Comparison of ENCODE assay signal across 15 cellular contexts in genomic region chr19:8256276-8257051, GRCh38. TPM values are rescaled to one million over a fixed set of nuclear protein-coding genes. Genes with fewer than 3 reads are reported as not detected.
DNase-seq lines count a peak whose midpoint lies in the region; ATAC-seq, FAIRE-seq and TF ChIP-seq lines count a peak whose summit lies in the region.
"Had no signal": no experiment of that assay in that cellular context is flagged by ENCODE, and none has a peak within 500 bp of the region (broad histone marks: within the 10 kb centered on the region; RNA-seq: fewer than 3 reads in every experiment).

No MANE protein-coding gene starts in this region.

- H3K4me1 Mint-ChIP-seq in CD14-positive monocyte = peaks cover 2% of the 10 kb centered on the region

- 66% methylated on average over 15 of the region's 15 CpGs for whole genome bisulfite sequencing in K562 (ENCODE audit: insufficient coverage, low coverage, missing lambda C conversion rate)
- 92 to 97% (median 94%) methylated on average over 12 to 15 of the region's 15 CpGs for WGBS in stomach, 5 donors
- WGBS in ovary, 3 donors = 90 to 93% (median 92%) methylated on average over 13 to 15 of the region's 15 CpGs

- TF ChIP-seq RAD21 in K562 (CRISPR knock-in tag; conservative IDR thresholded peaks at IDR 0.05 in 1 of 2, IDR thresholded peaks at IDR 0.05 in 1 of 2) = no peak

- CTCF ChIA-PET in HEK293 (lab: Yijun Ruan, JAX) = interaction anchor here (0.5 to 3.7 kb wide), 6 partner anchors 12 to 323 kb away, joined by 3 to 26 read pairs (median 3); partner anchors contain the start of gene TIMM44
- CTCF ChIA-PET in K562 (lab: Yijun Ruan, JAX; ENCODE audit: low intra/inter-chr PET ratio) = no interaction called here

- H3K36me3 ChIP-seq in HEK293 (ENCODE audit: control insufficient read depth in 2 of 2, insufficient read depth in 1 of 2, low read length in 2 of 2) (peaks cover 0 to 30% of the 10 kb centered on the region in 2 experiments; a peak in 2 of 3 replicates), K562 (ENCODE audit: control insufficient read depth, insufficient read depth, low read length) (no peaks in the 10 kb centered on the region), stomach (peaks cover 23 to 65% (median 46%) of the 10 kb centered on the region in 4 donors), ovary (no peaks in the 10 kb centered on the region)
- H3K36me3 ChIP-seq: BE2C had no signal

- H3K4me3 Mint-ChIP-seq in CD14-positive monocyte = no peak overlapping the region
- H3K4me3 Mint-ChIP-seq: CD8-positive, alpha-beta memory T cell; H9 had no signal

- H3K36me3 Mint-ChIP-seq in CD14-positive monocyte = no peaks in the 10 kb centered on the region

- no peak for ATAC-seq in K562
- no peak for ATAC-seq in GM21529 (IDR thresholded peaks at IDR 0.05; ENCODE audit: unreplicated experiment)

- in situ Hi-C loops in K562 (cut with MboI) = no loop called here

- TF ChIP-seq EP300 in K562 (IDR thresholded peaks at IDR 0.05; ENCODE audit: low read length) (no peak), stomach (IDR thresholded peaks at IDR 0.05) (no peak), ovary (IDR thresholded peaks at IDR 0.05) (no peak)

- H3K9me3 ChIP-seq in HEK293 (ENCODE audit: control insufficient read depth, insufficient read depth, low read depth, low read length) (no peaks in the 10 kb centered on the region), K562 (replicated peaks; ENCODE audit: control insufficient read depth, insufficient read depth, low read depth, low read length) (no peaks in the 10 kb centered on the region), stomach (no peaks in the 10 kb centered on the region), ovary (no peaks in the 10 kb centered on the region)
- H3K9me3 ChIP-seq: BE2C, Caco-2 had no signal

- H3K4me3 ChIP-seq in HEK293 (ENCODE audit: low read depth, low read length) (no peak overlapping the region), K562 (no peak overlapping the region), retinal pigment epithelial cell (ENCODE audit: low read length) (no peak overlapping the region), stomach (no peak overlapping the region), ovary (no peak overlapping the region)
- H3K4me3 ChIP-seq: GM23248 had no signal

- H3K27ac Mint-ChIP-seq in CD14-positive monocyte = no peak overlapping the region
- H3K27ac Mint-ChIP-seq: H9 had no signal

- H3K4me1 ChIP-seq in HEK293 (ENCODE audit: control insufficient read depth, insufficient read depth, low read length) (no peaks in the 10 kb centered on the region), K562 (replicated peaks in 1 of 2; ENCODE audit: control insufficient read depth in 2 of 2, insufficient read depth in 2 of 2, low read length in 2 of 2) (peaks cover 15 to 53% of the 10 kb centered on the region in 2 experiments; a peak in 4 of 5 replicates), stomach (peaks cover 0 to 14% (median 12%) of the 10 kb centered on the region in 4 donors), ovary (ENCODE audit: insufficient read depth) (no peaks in the 10 kb centered on the region)
- H3K4me1 ChIP-seq: BE2C, Caco-2 had no signal

- H3K27ac ChIP-seq in HEK293 (ENCODE audit: extremely low read depth, low read depth, low read length) (no peak overlapping the region), K562 (ENCODE audit: extremely low read depth, low read depth, low read length) (no peak overlapping the region), stomach (no peak overlapping the region), ovary (no peak overlapping the region)
- H3K27ac ChIP-seq: C4-2B, GM23248 had no signal

- TF ChIP-seq CTCF in CD14-positive monocyte (IDR thresholded peaks at IDR 0.05) (no peak), HEK293 (tag by site-specific recombination; IDR thresholded peaks at IDR 0.05) (no peak), K562 (IDR thresholded peaks at IDR 0.05 in 2 of 3, conservative IDR thresholded peaks at IDR 0.05 in 1 of 3; ENCODE audit: insufficient read depth in 2 of 3, low read depth in 1 of 3, low read length in 3 of 3) (0 out of 6 replicates have a peak, but pooled peaks of 1 of the 3 experiments have one; percentile 33), retinal pigment epithelial cell (conservative IDR thresholded peaks at IDR 0.05; ENCODE audit: low read depth, low read length) (peak; percentile 3), stomach (IDR thresholded peaks at IDR 0.05) (no peak), ovary (IDR thresholded peaks at IDR 0.05) (no peak)

- H3K27me3 ChIP-seq in K562 (ENCODE audit: control insufficient read depth in 2 of 2, insufficient read depth in 2 of 2, low read length in 2 of 2) (no peaks in the 10 kb centered on the region), stomach (no peaks in the 10 kb centered on the region), ovary (no peaks in the 10 kb centered on the region)
- H3K27me3 ChIP-seq: BE2C had no signal

- BruUV-seq in K562 (replicated peaks; lab: Mats Ljungman, UMichigan) = no TSS peak

- intact Hi-C loops in CD14-positive monocyte (cut with micrococcal nuclease) = loop anchor here (10.0 kb wide), 2 partner anchors 242 to 312 kb away; partner anchors contain the start of gene TIMM44 (in 2 of the 2)
- intact Hi-C loops in K562 (cut with micrococcal nuclease) = loop anchor here (10.0 kb wide), 1 partner anchor 242 kb away; no protein-coding TSS in a partner anchor
- intact Hi-C loops in stomach (cut with DNase I; ENCODE audit: low total_unique reads) = loop anchor here (10.0 kb wide), 1 partner anchor 292 kb away; no protein-coding TSS in a partner anchor
- intact Hi-C loops in ovary (cut with DNase I) = loop anchor here in 3 of 4 donors (10.0 kb wide), 4 partner anchors 92 to 312 kb away; partner anchors contain the start of gene TIMM44 (in 1 of the 3)

- POLR2A ChIA-PET in HEK293 (lab: Yijun Ruan, JAX) (no interaction called here), K562 (lab: Yijun Ruan, JAX) (no interaction called here)

- H3K79me2 ChIP-seq in K562 (ENCODE audit: control insufficient read depth, insufficient read depth, low read length) = no peaks in the 10 kb centered on the region

- H3K9me1 ChIP-seq in K562 (ENCODE audit: control insufficient read depth, insufficient read depth, low read length) = peaks cover 3% of the 10 kb centered on the region

- H4K20me1 ChIP-seq in K562 (replicated peaks; ENCODE audit: control insufficient read depth, insufficient read depth, low read length) = no peaks in the 10 kb centered on the region

- no peak for FAIRE-seq in K562 (lab: Jason Lieb, UNC)
- FAIRE-seq: A204.1 had no signal

- H2AFZ ChIP-seq in K562 (ENCODE audit: low read depth, low read length) = no peak overlapping the region
- H2AFZ ChIP-seq: GM23248 had no signal

- H3K9ac ChIP-seq in K562 (ENCODE audit: insufficient read depth in 1 of 2, low read depth in 2 of 2, low read length in 2 of 2) = no peak overlapping the region
- H3K9ac ChIP-seq: GM23248 had no signal

- DNase-seq in CD14-positive monocyte (ENCODE audit: low spot score) = peak; percentile 20
- no peak for DNase-seq in K562 (ENCODE audit: extremely low read depth in 1 of 4, low spot score in 3 of 4)
- no peak for DNase-seq in retinal pigment epithelial cell (ENCODE audit: low read depth)
- no peak for DNase-seq in stomach
- no peak for DNase-seq in ovary
- no peak for DNase-seq in CD1c-positive myeloid dendritic cell (ENCODE audit: extremely low spot score)
- DNase-seq: BE2C; CD8-positive, alpha-beta memory T cell; GM23248 had no signal

- peaks cover 13 to 29% (median 14%) of the 10 kb centered on the region in 3 donors for H3K27me3 Mint-ChIP-seq in CD14-positive monocyte (ENCODE audit: low read depth in 3 of 3)
- H3K27me3 Mint-ChIP-seq: CD8-positive, alpha-beta memory T cell had no signal

- no peak overlapping the region for H3K4me2 ChIP-seq in K562 (ENCODE audit: insufficient read depth, low read length)

- peaks cover 0 to 2% (median 0%) of the 10 kb centered on the region in 7 donors for H3K9me3 Mint-ChIP-seq in CD14-positive monocyte
- H3K9me3 Mint-ChIP-seq: CD8-positive, alpha-beta memory T cell; H9 had no signal

- no peak for TF ChIP-seq POLR2A in K562 (conservative IDR thresholded peaks at IDR 0.05)
- no peak for TF ChIP-seq POLR2A in stomach (IDR thresholded peaks at IDR 0.05)
- no peak for TF ChIP-seq POLR2A in ovary (IDR thresholded peaks at IDR 0.05)

RNA-seq across cellular contexts. Expression of gene CERS4, which starts 47.3 kb away (rescaled TPM):
- polyA plus RNA-seq in CD14-positive monocyte = 10 to 100 TPM; 12.0 to 12.1 TPM
- total RNA-seq in K562 (2011; cell fraction: chromatin; rRNA removed; ENCODE audit: low replicate concordance) = 5.9 and 13.8 TPM in 2 replicates
- total RNA-seq in K562 (2011; cell fraction: nucleolus; rRNA removed) = 7.5 and 9.3 TPM in 2 replicates
- 6.3 and 10.6 TPM in 2 replicates for total RNA-seq in K562 (2011; cell fraction: nucleoplasm; rRNA removed)
- 3.8 and 5.2 TPM in 2 replicates for total RNA-seq in K562 (2014; rRNA removed)
- total RNA-seq in K562 (2014; rRNA removed; fragmentation: Illumina TruSeq; extraction: Trizol) = 1.1 and 1.4 TPM in 2 replicates
- total RNA-seq in K562 (2015; rRNA removed; fragmentation: Illumina TruSeq; extraction: Trizol) = 2.0 and 2.8 TPM in 2 replicates
- 3.7 and 3.8 TPM in 2 replicates for total RNA-seq in K562 (2021)
- 4.4 and 7.4 TPM in 2 replicates for polyA plus RNA-seq in K562 (2011; rRNA removed)
- 9.3 and 12.9 TPM in 2 replicates for polyA plus RNA-seq in K562 (2011; cell fraction: cytosol; rRNA removed)
- polyA plus RNA-seq in K562 (2011; cell fraction: nucleus; rRNA removed) = 9.5 and 10.7 TPM in 2 replicates
- 1.4 and 6.1 TPM in 2 replicates for polyA plus RNA-seq in K562 (2012)
- 1.3 and 3.1 TPM in 2 replicates for polyA plus RNA-seq in K562 (2014; fragmentation: Illumina TruSeq; extraction: Trizol)
- polyA plus RNA-seq in K562 (2014; fragmentation: Nextera tagmentation; extraction: Ambion mirVana) = under 1 TPM in 1 of 2 experiments, not detected in 1; 0.14 TPM
- 4.3 and 5.6 TPM in 2 replicates for polyA plus RNA-seq in K562 (2014; rRNA removed)
- polyA minus RNA-seq in K562 (2011; rRNA and poly(A)+ RNA removed) = 3.0 and 5.3 TPM in 2 replicates
- 3.1 and 5.9 TPM in 2 replicates for polyA minus RNA-seq in K562 (2011; cell fraction: cytosol; rRNA and poly(A)+ RNA removed)
- 2.7 and 4.4 TPM in 2 replicates for polyA minus RNA-seq in K562 (2011; cell fraction: nucleus; rRNA and poly(A)+ RNA removed)
- 100 to 1,000 TPM in 1 of 5 donors, 10 to 100 TPM in 3, 1 to 10 TPM in 1; 1.7 to 124 (median 39.0) TPM for total RNA-seq in stomach
- 10 to 100 TPM; 23.1 to 44.9 (median 30.4) TPM for polyA plus RNA-seq in stomach
- total RNA-seq in ovary = 10 to 100 TPM; 28.7 to 61.6 (median 45.5) TPM
- polyA plus RNA-seq in ovary = 10 to 100 TPM; 20.1 to 37.4 TPM
- total RNA-seq: GM23248 had no signal
- polyA plus RNA-seq: GM23248 had no signal

RNA-seq across cellular contexts. Expression of gene CD320, which starts 51.7 kb away (rescaled TPM):
- polyA plus RNA-seq in CD14-positive monocyte (1 to 10 TPM in 1 of 2 donors, under 1 TPM in 1; 0.72 to 1.0 TPM), K562 (2011; rRNA removed) (34.4 and 42.4 TPM in 2 replicates), K562 (2014; fragmentation: Illumina TruSeq; extraction: Trizol) (29.4 and 47.0 TPM in 2 replicates), K562 (2014; fragmentation: Nextera tagmentation; extraction: Ambion mirVana) (1 to 10 TPM in 1 of 2 experiments, under 1 TPM in 1; 0.45 to 2.5 TPM), K562 (2014; rRNA removed) (75.0 and 81.0 TPM in 2 replicates), stomach (10 to 100 TPM; 24.7 to 32.1 (median 27.0) TPM), ovary (10 to 100 TPM in 1 of 2 donors, 1 to 10 TPM in 1; 1.9 to 34.3 TPM)
- total RNA-seq in K562 (2011; cell fraction: chromatin; rRNA removed; ENCODE audit: low replicate concordance) = 13.8 and 50.6 TPM in 2 replicates
- 113 and 115 TPM in 2 replicates for total RNA-seq in K562 (2011; cell fraction: nucleolus; rRNA removed)
- 51.0 and 58.3 TPM in 2 replicates for total RNA-seq in K562 (2011; cell fraction: nucleoplasm; rRNA removed)
- total RNA-seq in K562 (2014; rRNA removed) (71.4 and 100 TPM in 2 replicates), K562 (2014; rRNA removed; fragmentation: Illumina TruSeq; extraction: Trizol) (7.9 and 13.3 TPM in 2 replicates), K562 (2015; rRNA removed; fragmentation: Illumina TruSeq; extraction: Trizol) (42.3 and 45.6 TPM in 2 replicates), K562 (2021) (94.5 and 97.0 TPM in 2 replicates), stomach (100 to 1,000 TPM in 1 of 5 donors, 10 to 100 TPM in 4; 13.0 to 108 (median 19.1) TPM), ovary (10 to 100 TPM; 16.0 to 57.0 (median 34.2) TPM)
- 79.7 and 224 TPM in 2 replicates for polyA plus RNA-seq in K562 (2011; cell fraction: cytosol; rRNA removed)
- 32.2 and 55.2 TPM in 2 replicates for polyA plus RNA-seq in K562 (2011; cell fraction: nucleus; rRNA removed)
- polyA plus RNA-seq in K562 (2012) = 63.8 and 67.0 TPM in 2 replicates
- 4.9 and 8.8 TPM in 2 replicates for polyA minus RNA-seq in K562 (2011; rRNA and poly(A)+ RNA removed)
- polyA minus RNA-seq in K562 (2011; cell fraction: cytosol; rRNA and poly(A)+ RNA removed) = 23.0 and 32.5 TPM in 2 replicates
- 8.1 and 8.7 TPM in 2 replicates for polyA minus RNA-seq in K562 (2011; cell fraction: nucleus; rRNA and poly(A)+ RNA removed)
